In the genomic region with DNA sequence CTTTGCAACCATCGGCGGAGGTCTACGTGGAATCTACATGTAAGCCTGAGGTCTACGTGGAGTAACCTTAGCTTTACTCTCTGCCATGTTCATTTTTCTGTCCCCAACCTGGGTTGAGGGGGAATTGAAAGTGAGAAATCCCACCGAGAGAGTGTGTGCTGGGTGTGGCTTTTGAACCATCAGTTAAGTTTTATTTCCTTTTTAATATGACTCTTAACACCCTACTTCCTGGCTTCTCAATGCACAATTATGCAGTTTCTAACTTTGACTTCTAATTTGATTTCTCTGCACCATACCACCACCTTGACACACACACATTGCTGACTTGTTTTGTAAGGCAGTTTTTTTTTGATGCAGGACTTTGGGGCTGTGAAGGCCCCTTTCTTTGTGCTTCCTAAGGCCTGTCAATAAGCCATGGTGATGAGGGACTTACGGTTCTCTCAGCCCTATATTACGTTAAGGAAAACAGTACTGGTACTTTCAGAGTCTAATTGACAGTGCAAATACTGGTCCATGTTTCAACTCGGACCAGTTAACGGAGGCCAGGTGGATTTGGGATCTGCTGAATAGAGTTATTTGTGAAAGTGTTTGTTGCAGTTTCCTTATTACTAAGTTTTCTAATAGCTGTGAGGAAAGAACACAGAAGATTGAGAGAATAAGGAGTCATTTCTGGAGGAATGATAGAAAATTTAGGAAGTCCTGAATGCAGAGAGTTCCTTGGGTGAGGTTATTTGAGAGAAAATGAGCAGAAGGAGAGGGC, we compare ENCODE assay signal across 21 cellular contexts.
DNase-seq lines count a peak whose midpoint lies in the region; ATAC-seq, FAIRE-seq and TF ChIP-seq lines count a peak whose summit lies in the region.
"Had no signal": no experiment of that assay in that cellular context is flagged by ENCODE, and none has a peak within 500 bp of the region (broad histone marks: within the 10 kb centered on the region; RNA-seq: fewer than 3 reads in every experiment).

No MANE protein-coding gene starts in this region.

- H3F3A ChIP-seq in Loucy (ENCODE audit: low read depth), result peaks cover 6% of the 10 kb centered on the region; the same call in 1 of the 2 replicates

- peak overlapping the region; percentile 21 for H3K27ac Mint-ChIP-seq in activated naive CD4-positive, alpha-beta T cell treated with anti-CD3 and anti-CD28 coated beads, Interleukin-2, amount 50 U/mL, for 24 hours
- peak overlapping the region; percentile 76 for H3K27ac Mint-ChIP-seq in stimulated activated naive B cell treated with anti-CD40 and anti-IgM and Interleukin-4, amounts not matched to agents 10 μg/mL and 1 μg/mL and 100 μg/mL, for 72 hours
- H3K27ac Mint-ChIP-seq: GM23338 had no signal

- TF ChIP-seq RAD21 in GM12878 (IDR thresholded peaks at IDR 0.05; ENCODE audit: insufficient read depth, low read depth, low read length), result no peak

- H3K27me3 Mint-ChIP-seq in activated naive CD4-positive, alpha-beta T cell treated with anti-CD3 and anti-CD28 coated beads, Interleukin-2, amount 50 U/mL, for 24 hours, result no peaks in the 10 kb centered on the region
- H3K27me3 Mint-ChIP-seq in stimulated activated naive B cell treated with anti-CD40 and anti-IgM and Interleukin-4, amounts not matched to agents 10 μg/mL and 1 μg/mL and 100 μg/mL, for 72 hours, result no peaks in the 10 kb centered on the region

- H3K4me3 ChIP-seq in Loucy (ENCODE audit: low read length, poor library complexity, severe bottlenecking) (peak overlapping the region; percentile 35), GM12878 (no peak overlapping the region)
- H3K4me3 ChIP-seq: GM23338, lung, right lobe of liver, upper lobe of left lung had no signal

- peak; percentile 59 for FAIRE-seq in GM12878 (lab: Jason Lieb, UNC)
- FAIRE-seq: bronchial epithelial cell had no signal

- H3K27ac ChIP-seq in GM12878 (ENCODE audit: control insufficient read depth, insufficient read depth), result peak overlapping the region; percentile 30; the same call in 1 of the 2 replicates
- H3K27ac ChIP-seq: neutrophil, right lobe of liver had no signal

- TF ChIP-seq CTCF in Loucy (conservative IDR thresholded peaks at IDR 0.05; ENCODE audit: low read length) (no peak), GM12878 (IDR thresholded peaks at IDR 0.05 in 2 of 3, conservative IDR thresholded peaks at IDR 0.05 in 1 of 3; ENCODE audit: control insufficient read depth in 2 of 3, extremely low read depth in 1 of 3, insufficient read depth in 1 of 3, low read depth in 3 of 3, low read length in 3 of 3) (no peak)

- H4K20me1 ChIP-seq in Loucy (ENCODE audit: insufficient read depth, low read length, poor library complexity, severe bottlenecking) (peaks cover 97% of the 10 kb centered on the region), GM12878 (ENCODE audit: control insufficient read depth, insufficient read depth) (no peaks in the 10 kb centered on the region)

- no peaks in the 10 kb centered on the region for H3K9me3 Mint-ChIP-seq in activated naive CD4-positive, alpha-beta T cell treated with anti-CD3 and anti-CD28 coated beads, Interleukin-2, amount 50 U/mL, for 24 hours
- H3K9me3 Mint-ChIP-seq in stimulated activated naive B cell treated with anti-CD40 and anti-IgM and Interleukin-4, amounts not matched to agents 10 μg/mL and 1 μg/mL and 100 μg/mL, for 72 hours, result no peaks in the 10 kb centered on the region

- H3K9ac ChIP-seq in Loucy (ENCODE audit: low read depth, low read length, poor library complexity, severe bottlenecking) (peak overlapping the region; percentile 39), GM12878 (ENCODE audit: control insufficient read depth, insufficient read depth, low read length) (no peak overlapping the region)

- TF ChIP-seq EP300 in GM12878 (IDR thresholded peaks at IDR 0.05; ENCODE audit: borderline replicate concordance in 1 of 2, control insufficient read depth in 1 of 2, low read depth in 2 of 2, low read length in 2 of 2), result no peak

- H3K4me2 ChIP-seq in Loucy (ENCODE audit: low read depth, low read length, poor library complexity, severe bottlenecking) (peak overlapping the region; percentile 69), GM12878 (ENCODE audit: control insufficient read depth, insufficient read depth) (peak overlapping the region; percentile 26)
- H3K4me2 ChIP-seq: GM23338 had no signal

- no TSS peak for BruUV-seq in GM12878 (replicated peaks; lab: Mats Ljungman, UMichigan)

- peaks cover 18% of the 10 kb centered on the region for H3K36me3 Mint-ChIP-seq in activated naive CD4-positive, alpha-beta T cell treated with anti-CD3 and anti-CD28 coated beads, Interleukin-2, amount 50 U/mL, for 24 hours
- peaks cover 24 to 52% of the 10 kb centered on the region in 2 donors for H3K36me3 Mint-ChIP-seq in stimulated activated naive B cell treated with anti-CD40 and anti-IgM and Interleukin-4, amounts not matched to agents 10 μg/mL and 1 μg/mL and 100 μg/mL, for 72 hours

- no peak for TF ChIP-seq POLR2A in GM12878 (IDR thresholded peaks at IDR 0.05; ENCODE audit: low read depth, low read length)

- intact Hi-C loops in GM12878 (cut with micrococcal nuclease; ENCODE audit: unreplicated experiment), result no loop called here

- H3K79me2 ChIP-seq in Loucy (ENCODE audit: insufficient read depth, low read length) (peaks cover 100% of the 10 kb centered on the region), GM12878 (ENCODE audit: control insufficient read depth, insufficient read depth, low read length) (peaks cover 59% of the 10 kb centered on the region)

- no peak for DNase-seq in activated naive CD4-positive, alpha-beta T cell treated with Interleukin-2 at 50 U/mL for 16 hours
- no peak for DNase-seq in GM12878 (ENCODE audit: low read depth, low spot score)
- no peak for DNase-seq in stimulated activated naive B cell treated with anti-CD40 and anti-IgM and Interleukin-4, amounts not matched to agents 10 μg/mL and 1 μg/mL and 100 μg/mL, for 72 hours
- DNase-seq in globus pallidus (ENCODE audit: low spot score), result no peak
- DNase-seq in stimulated activated CD8-positive, alpha-beta memory T cell treated with anti-CD3 and anti-CD28 coated beads, Interleukin-4, amount 100 ng/mL, for 48 hours, result no peak
- DNase-seq in AG08395 (ENCODE audit: low spot score), result no peak
- DNase-seq: activated CD4-positive, CD25-positive, alpha-beta regulatory T cell treated with anti-CD3 and anti-CD28 coated beads, Interleukin-2, amount 50 U/mL, for 72 hours; activated effector memory CD4-positive, alpha-beta T cell treated with anti-CD3 and anti-CD28 coated beads, Interleukin-2, amount 50 U/mL, for 16 hours; DMS 273 treated with DMSO at 0.1 percent for 48 hours; NCI-H187 treated with DMSO at 0.1 percent for 48 hours; NCI-H510A; right lobe of liver; stimulated activated CD4-positive, alpha-beta T cell treated with anti-CD3 and anti-CD28 coated beads, Interleukin-4, amount 100 ng/mL, for 1 hour; upper lobe of left lung had no signal

- in situ Hi-C loops in GM12878 (cut with MboI), result loop anchor here (25.0 kb wide), 1 partner anchor 1540 kb away; a partner anchor contains a TSS

- H3K9me3 ChIP-seq in Loucy (ENCODE audit: insufficient read depth, low read depth, low read length) (no peaks in the 10 kb centered on the region), GM12878 (replicated peaks; ENCODE audit: control insufficient read depth, insufficient read depth, low read length) (no peaks in the 10 kb centered on the region)
- H3K9me3 ChIP-seq: neutrophil, right lobe of liver, upper lobe of left lung had no signal

- H3K4me3 Mint-ChIP-seq in activated naive CD4-positive, alpha-beta T cell treated with anti-CD3 and anti-CD28 coated beads, Interleukin-2, amount 50 U/mL, for 24 hours, result no peak overlapping the region
- peak overlapping the region; percentile 11 to 53 for H3K4me3 Mint-ChIP-seq in stimulated activated naive B cell treated with anti-CD40 and anti-IgM and Interleukin-4, amounts not matched to agents 10 μg/mL and 1 μg/mL and 100 μg/mL, for 72 hours
- H3K4me3 Mint-ChIP-seq: GM23338 had no signal

- H3K4me1 ChIP-seq in Loucy (ENCODE audit: insufficient read depth, low read length, poor library complexity, severe bottlenecking) (peaks cover 40% of the 10 kb centered on the region), GM12878 (ENCODE audit: control insufficient read depth, insufficient read depth, low read length) (peaks cover 20% of the 10 kb centered on the region)
- H3K4me1 ChIP-seq: right lobe of liver had no signal

- H3K36me3 ChIP-seq in Loucy (ENCODE audit: insufficient read depth, low read length) (peaks cover 69% of the 10 kb centered on the region), GM12878 (ENCODE audit: control insufficient read depth in 2 of 2, insufficient read depth in 2 of 2, low read length in 1 of 2) (peaks cover 7 to 17% of the 10 kb centered on the region in 2 experiments)
- H3K36me3 ChIP-seq: right lobe of liver had no signal

- CTCF ChIA-PET in GM12878 (lab: Yijun Ruan, JAX), result interaction anchor here (1.0 kb wide), 1 partner anchor 106 kb away, joined by 3 read pairs; no protein-coding TSS in a partner anchor

- no peaks in the 10 kb centered on the region for H3K27me3 ChIP-seq in Loucy (ENCODE audit: insufficient read depth, low read length, poor library complexity, severe bottlenecking)
- no peaks in the 10 kb centered on the region for H3K27me3 ChIP-seq in GM12878 (replicated peaks in 1 of 2; ENCODE audit: control insufficient read depth in 2 of 2, insufficient read depth in 2 of 2, low read length in 1 of 2)
- H3K27me3 ChIP-seq: neutrophil, right lobe of liver, upper lobe of left lung had no signal

- POLR2A ChIA-PET in GM12878 (lab: Charles Lee), result no interaction called here

- WGBS in GM12878 (ENCODE audit: insufficient coverage, insufficient replicate concordance, low lambda C conversion rate, missing lambda C conversion rate), result 68% methylated on average over 9 of the region's 9 CpGs

- RAD21 ChIA-PET in GM12878 (lab: Charles Lee; ENCODE audit: unreplicated experiment), result no interaction called here

- no peak overlapping the region for H2AFZ ChIP-seq in Loucy (ENCODE audit: low read length)
- H2AFZ ChIP-seq in GM12878 (ENCODE audit: control insufficient read depth, low read depth, low read length), result no peak overlapping the region
- H2AFZ ChIP-seq: GM23338 had no signal

- H3K9me2 ChIP-seq in Loucy (replicated peaks; ENCODE audit: low read depth, low read length), result no peaks in the 10 kb centered on the region

- SMC1A ChIA-PET in GM12878 (lab: Charles Lee; ENCODE audit: uncharacterized antibody, unreplicated experiment), result interaction anchor here (0.6 to 1.5 kb wide), 4 partner anchors 10 to 783 kb away, joined by 3 to 5 read pairs (median 4); no protein-coding TSS in a partner anchor

- peaks cover 70% of the 10 kb centered on the region for H3K4me1 Mint-ChIP-seq in activated naive CD4-positive, alpha-beta T cell treated with anti-CD3 and anti-CD28 coated beads, Interleukin-2, amount 50 U/mL, for 24 hours
- peaks cover 57 to 92% of the 10 kb centered on the region in 2 donors for H3K4me1 Mint-ChIP-seq in stimulated activated naive B cell treated with anti-CD40 and anti-IgM and Interleukin-4, amounts not matched to agents 10 μg/mL and 1 μg/mL and 100 μg/mL, for 72 hours

- ATAC-seq in GM12878, result peak; percentile 72
- peak; percentile 67 to 79 for ATAC-seq in stimulated activated naive B cell treated with anti-CD40 and anti-IgM and Interleukin-4, amounts not matched to agents 10 μg/mL and 1 μg/mL and 100 μg/mL, for 72 hours (replicated peaks)
- ATAC-seq: GM23338, Panc1 had no signal

TF ChIP-seq in GM12878, 131 proteins besides CTCF, POLR2A, EP300 and RAD21 (continues in another document):
- peak; percentile 43; the same call in 1 of the 2 replicates for TF ChIP-seq DPF2 (IDR thresholded peaks at IDR 0.05)
- TF ChIP-seq SMC3 (IDR thresholded peaks at IDR 0.05; ENCODE audit: borderline replicate concordance, low read length), result no peak
